Comparison of ENCODE assay signal across 11 cellular contexts in the genomic region with DNA sequence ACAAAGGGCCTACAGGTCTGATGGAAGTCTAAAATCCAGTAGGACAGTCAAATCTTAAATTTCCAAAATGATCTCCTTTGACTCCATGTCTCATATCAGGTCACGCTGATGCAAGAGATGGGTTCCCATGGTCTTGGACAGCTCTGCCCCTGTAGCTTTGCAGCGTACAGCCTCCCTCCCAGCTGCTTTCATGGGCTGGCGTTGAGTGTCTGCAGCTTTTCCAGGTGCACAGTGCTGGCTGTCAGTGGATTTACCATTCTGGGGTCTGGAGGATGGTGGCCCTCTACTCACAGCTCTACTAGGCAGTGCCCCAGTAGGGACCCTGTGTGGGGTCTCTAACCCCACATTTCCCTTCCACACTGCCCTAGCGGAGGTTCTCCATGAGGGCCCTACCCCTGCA. TPM values are rescaled to one million over a fixed set of nuclear protein-coding genes. Genes with fewer than 3 reads are reported as not detected.
DNase-seq lines count a peak whose midpoint lies in the region; ATAC-seq and TF ChIP-seq lines count a peak whose summit lies in the region.
"Not testable (repeated sequence)": the region's sequence is repeated elsewhere in the genome, so short reads cannot be mapped to it uniquely, and the experiment has no call there.
"Had no signal": no experiment of that assay in that cellular context is flagged by ENCODE, and none has a peak within 500 bp of the region (broad histone marks: within the 10 kb centered on the region; RNA-seq: fewer than 3 reads in every experiment).

No MANE protein-coding gene starts in this region.

- H3K36me3 Mint-ChIP-seq in natural killer cell: not testable (repeated sequence)

- H3K4me1 Mint-ChIP-seq in natural killer cell: peaks cover 60 to 80% of the 10 kb centered on the region in 2 donors

- intact Hi-C loops in natural killer cell (cut with micrococcal nuclease); vagina (cut with DNase I): not testable (repeated sequence)

- H3K4me1 ChIP-seq in HEK293 (ENCODE audit: control insufficient read depth, insufficient read depth, low read length); vagina: not testable (repeated sequence)

- CTCF ChIA-PET in HEK293 (lab: Yijun Ruan, JAX): interaction anchor here (1.0 to 2.6 kb wide), 3 partner anchors 109 to 188 kb away, joined by 3 to 9 read pairs (median 5); no protein-coding TSS in a partner anchor

- not testable (repeated sequence) for ATAC-seq in natural killer cell

- H3K9me3 ChIP-seq in HEK293 (ENCODE audit: control insufficient read depth, insufficient read depth, low read depth, low read length); vagina: not testable (repeated sequence)

- not testable (repeated sequence) for H3K4me3 Mint-ChIP-seq in natural killer cell

- H3K9me3 Mint-ChIP-seq in natural killer cell: not testable (repeated sequence)

- H3K4me3 ChIP-seq in HEK293 (ENCODE audit: low read depth, low read length); vagina: not testable (repeated sequence)

- TF ChIP-seq CTCF in HEK293 (tag by site-specific recombination; IDR thresholded peaks at IDR 0.05); natural killer cell (IDR thresholded peaks at IDR 0.05); vagina (IDR thresholded peaks at IDR 0.05): not testable (repeated sequence)

- peak; percentile 39 for DNase-seq in activated effector memory CD4-positive, alpha-beta T cell treated with anti-CD3 and anti-CD28 coated beads, Interleukin-2, amount 50 U/mL, for 16 hours
- peak; percentile 19 for DNase-seq in islet precursor cell
- not testable (repeated sequence) for DNase-seq in natural killer cell
- peak; percentile 14 for DNase-seq in stimulated activated CD8-positive, alpha-beta memory T cell treated with anti-CD3 and anti-CD28 coated beads, Interleukin-4, amount 100 ng/mL, for 48 hours
- peak; percentile 22 to 64 for DNase-seq in vagina (ENCODE audit: extremely low spot score in 2 of 2)

- H3K27me3 Mint-ChIP-seq in natural killer cell (ENCODE audit: low read depth in 2 of 2): not testable (repeated sequence)

- not testable (repeated sequence) for H3K36me3 ChIP-seq in HEK293 (ENCODE audit: control insufficient read depth in 2 of 2, insufficient read depth in 1 of 2, low read length in 2 of 2); vagina

- H3K27me3 ChIP-seq in vagina: not testable (repeated sequence)

- H3K27ac ChIP-seq in HEK293 (ENCODE audit: extremely low read depth, low read depth, low read length); vagina: not testable (repeated sequence)

- H3K27ac Mint-ChIP-seq in natural killer cell: peak overlapping the region; percentile 78 to 88

- POLR2A ChIA-PET in HEK293 (lab: Yijun Ruan, JAX): not testable (repeated sequence)

- TF ChIP-seq POLR2A in vagina (IDR thresholded peaks at IDR 0.05): not testable (repeated sequence)

TF ChIP-seq in HEK293, 187 proteins besides CTCF, POLR2A, EP300 and RAD21:
- TF ChIP-seq ZNF548 (tag by site-specific recombination; IDR thresholded peaks at IDR 0.05): peak; percentile 42; the same call in 1 of the 2 replicates

RNA-seq across cellular contexts. Expression of a gene that starts 21.8 kb away (rescaled TPM):
- 100 to 1,000 TPM; 287 to 370 (median 295) TPM for total RNA-seq in natural killer cell
- 4.2 TPM for total RNA-seq in vagina
- total RNA-seq: GM23248, HFFc6 had no signal

RNA-seq across cellular contexts. Expression of a gene that starts 43.0 kb away (rescaled TPM):
- total RNA-seq in natural killer cell (1 to 10 TPM; 2.0 to 4.9 (median 3.5) TPM), vagina (0.25 TPM)
- total RNA-seq: GM23248, H1, H7, HFFc6 had no signal

RNA-seq across cellular contexts. Expression of a gene that starts 56.4 kb away (rescaled TPM):
- total RNA-seq in natural killer cell (under 1 TPM; 0.26 to 0.60 (median 0.29) TPM), vagina (27.5 TPM)
- total RNA-seq: CD4-positive, alpha-beta T cell; HFFc6 had no signal

RNA-seq across cellular contexts. Expression of a gene that starts 57.6 kb away (rescaled TPM):
- total RNA-seq in natural killer cell (1 to 10 TPM; 4.3 to 7.6 (median 6.9) TPM), vagina (not detected)
- total RNA-seq: H1, H7, HFFc6 had no signal

Comparison
In these comparisons a context has a peak if more than half of its experiments do, and no peak if none do; other contexts are left out.
1. RNA of a gene that starts 21.8 kb away (total RNA-seq): 287 to 370 TPM in natural killer cell; 4.2 TPM in vagina (single experiment); every median in the first group is over 10 times any median in the second.
2. RNA of a gene that starts 56.4 kb away (total RNA-seq): 27.5 TPM in vagina (single experiment); 0.26 to 0.60 TPM in natural killer cell; every median in the first group is over 10 times any median in the second.